Comparison of ENCODE assay signal across 1 cellular context in the genomic region with DNA sequence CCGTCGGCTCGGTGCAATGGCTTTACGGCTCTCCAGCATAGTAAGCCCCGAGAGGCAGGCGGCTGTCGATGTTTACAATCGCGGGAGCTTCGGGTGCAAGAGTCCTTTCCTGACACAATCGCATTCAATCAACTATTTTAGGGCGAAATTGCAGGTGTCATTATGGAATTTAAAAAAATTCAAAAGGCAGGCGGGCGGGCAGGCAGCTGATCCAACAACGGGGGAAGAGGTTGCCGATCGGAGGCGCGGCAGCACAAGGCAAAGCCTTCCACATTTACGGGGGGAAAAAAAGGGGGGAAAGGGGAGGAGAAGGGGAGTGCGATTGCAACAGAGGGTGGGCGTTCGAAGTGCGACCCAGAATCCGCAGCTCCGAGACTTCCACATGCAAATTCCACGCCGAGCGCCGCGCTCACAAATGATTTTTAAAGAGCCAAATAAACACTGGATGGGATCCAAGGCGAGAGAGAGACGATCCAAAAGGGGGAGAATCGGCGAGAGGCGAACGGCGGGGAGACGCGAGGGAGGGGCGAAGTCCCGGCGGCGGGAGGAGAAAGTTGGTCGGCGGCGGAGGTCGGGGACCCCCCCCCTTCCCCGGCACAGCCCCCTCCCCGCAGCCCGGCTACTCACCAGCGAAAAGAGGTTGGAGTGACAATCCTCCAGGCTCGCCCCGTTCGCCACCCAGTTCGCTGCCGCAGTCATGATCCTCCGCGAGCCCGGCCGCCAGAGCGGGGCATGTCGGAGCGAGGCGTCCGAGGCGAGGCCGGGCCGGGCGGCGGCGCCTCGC.
TF ChIP-seq lines count a peak whose summit lies in the region.

No MANE protein-coding gene starts in this region.

TF ChIP-seq in HepG2, 621 proteins besides CTCF, POLR2A, EP300 and RAD21 (continued from another document and continues in another):
- TF ChIP-seq, protein P1, sequence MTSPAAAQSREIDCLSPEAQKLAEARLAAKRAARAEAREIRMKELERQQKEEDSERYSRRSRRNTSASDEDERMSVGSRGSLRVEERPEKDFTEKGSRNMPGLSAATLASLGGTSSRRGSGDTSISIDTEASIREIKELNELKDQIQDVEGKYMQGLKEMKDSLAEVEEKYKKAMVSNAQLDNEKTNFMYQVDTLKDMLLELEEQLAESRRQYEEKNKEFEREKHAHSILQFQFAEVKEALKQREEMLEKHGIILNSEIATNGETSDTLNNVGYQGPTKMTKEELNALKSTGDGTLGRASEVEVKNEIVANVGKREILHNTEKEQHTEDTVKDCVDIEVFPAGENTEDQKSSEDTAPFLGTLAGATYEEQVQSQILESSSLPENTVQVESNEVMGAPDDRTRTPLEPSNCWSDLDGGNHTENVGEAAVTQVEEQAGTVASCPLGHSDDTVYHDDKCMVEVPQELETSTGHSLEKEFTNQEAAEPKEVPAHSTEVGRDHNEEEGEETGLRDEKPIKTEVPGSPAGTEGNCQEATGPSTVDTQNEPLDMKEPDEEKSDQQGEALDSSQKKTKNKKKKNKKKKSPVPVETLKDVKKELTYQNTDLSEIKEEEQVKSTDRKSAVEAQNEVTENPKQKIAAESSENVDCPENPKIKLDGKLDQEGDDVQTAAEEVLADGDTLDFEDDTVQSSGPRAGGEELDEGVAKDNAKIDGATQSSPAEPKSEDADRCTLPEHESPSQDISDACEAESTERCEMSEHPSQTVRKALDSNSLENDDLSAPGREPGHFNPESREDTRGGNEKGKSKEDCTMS (CRISPR knock-in tag; conservative IDR thresholded peaks at IDR 0.05) = no peak
- no peak for TF ChIP-seq JDP2 (CRISPR knock-in tag; IDR thresholded peaks at IDR 0.05; ENCODE audit: borderline replicate concordance)
- no peak for TF ChIP-seq ZEB1 (IDR thresholded peaks at IDR 0.05; ENCODE audit: insufficient replicate concordance, low read depth)
- TF ChIP-seq SIX1 (CRISPR knock-in tag; IDR thresholded peaks at IDR 0.05; ENCODE audit: borderline replicate concordance) = no peak
- no peak for TF ChIP-seq ZNF451 (CRISPR knock-in tag; IDR thresholded peaks at IDR 0.05)
- TF ChIP-seq ZNF713 (CRISPR knock-in tag; IDR thresholded peaks at IDR 0.05) = no peak
- TF ChIP-seq, protein P2, sequence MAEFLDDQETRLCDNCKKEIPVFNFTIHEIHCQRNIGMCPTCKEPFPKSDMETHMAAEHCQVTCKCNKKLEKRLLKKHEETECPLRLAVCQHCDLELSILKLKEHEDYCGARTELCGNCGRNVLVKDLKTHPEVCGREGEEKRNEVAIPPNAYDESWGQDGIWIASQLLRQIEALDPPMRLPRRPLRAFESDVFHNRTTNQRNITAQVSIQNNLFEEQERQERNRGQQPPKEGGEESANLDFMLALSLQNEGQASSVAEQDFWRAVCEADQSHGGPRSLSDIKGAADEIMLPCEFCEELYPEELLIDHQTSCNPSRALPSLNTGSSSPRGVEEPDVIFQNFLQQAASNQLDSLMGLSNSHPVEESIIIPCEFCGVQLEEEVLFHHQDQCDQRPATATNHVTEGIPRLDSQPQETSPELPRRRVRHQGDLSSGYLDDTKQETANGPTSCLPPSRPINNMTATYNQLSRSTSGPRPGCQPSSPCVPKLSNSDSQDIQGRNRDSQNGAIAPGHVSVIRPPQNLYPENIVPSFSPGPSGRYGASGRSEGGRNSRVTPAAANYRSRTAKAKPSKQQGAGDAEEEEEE (CRISPR knock-in tag; IDR thresholded peaks at IDR 0.05; ENCODE audit: borderline replicate concordance) = no peak
- no peak for TF ChIP-seq PITX1 (CRISPR knock-in tag; IDR thresholded peaks at IDR 0.05)
- peak; percentile 48; the same call in 1 of the 2 replicates for TF ChIP-seq ZNF777 (CRISPR knock-in tag; IDR thresholded peaks at IDR 0.05)
- no peak for TF ChIP-seq ATF7 (IDR thresholded peaks at IDR 0.05)
- no peak for TF ChIP-seq ATF7 (CRISPR knock-in tag; IDR thresholded peaks at IDR 0.05)
- no peak for TF ChIP-seq PLRG1 (conservative IDR thresholded peaks at IDR 0.05)
- no peak for TF ChIP-seq POLR2G (IDR thresholded peaks at IDR 0.05; ENCODE audit: low read depth, low read length)
- no peak for TF ChIP-seq ZNF558 (CRISPR knock-in tag; IDR thresholded peaks at IDR 0.05; ENCODE audit: borderline replicate concordance)
- 0 out of 2 replicates have a peak, but pooled peaks have one; percentile 53 for TF ChIP-seq SIN3A (IDR thresholded peaks at IDR 0.05; ENCODE audit: borderline replicate concordance, low read depth, low read length)
- no peak for TF ChIP-seq ZSCAN21 (CRISPR knock-in tag; IDR thresholded peaks at IDR 0.05; ENCODE audit: borderline replicate concordance)
- no peak for TF ChIP-seq HNRNPL (IDR thresholded peaks at IDR 0.05; ENCODE audit: low read depth, low read length)
- TF ChIP-seq, protein P3, sequence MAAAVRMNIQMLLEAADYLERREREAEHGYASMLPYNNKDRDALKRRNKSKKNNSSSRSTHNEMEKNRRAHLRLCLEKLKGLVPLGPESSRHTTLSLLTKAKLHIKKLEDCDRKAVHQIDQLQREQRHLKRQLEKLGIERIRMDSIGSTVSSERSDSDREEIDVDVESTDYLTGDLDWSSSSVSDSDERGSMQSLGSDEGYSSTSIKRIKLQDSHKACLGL (CRISPR knock-in tag; IDR thresholded peaks at IDR 0.05) = no peak
- no peak for TF ChIP-seq CAMTA2 (CRISPR knock-in tag; IDR thresholded peaks at IDR 0.05; ENCODE audit: borderline replicate concordance)
- no peak for TF ChIP-seq BHLHE40 (IDR thresholded peaks at IDR 0.05; ENCODE audit: low read length)
- no peak for TF ChIP-seq ZZZ3 (CRISPR knock-in tag; IDR thresholded peaks at IDR 0.05; ENCODE audit: borderline replicate concordance)
- TF ChIP-seq RNF2 (conservative IDR thresholded peaks at IDR 0.05; ENCODE audit: low read depth) = no peak
- TF ChIP-seq KAT8 (CRISPR knock-in tag; IDR thresholded peaks at IDR 0.05) = no peak
- TF ChIP-seq KDM4B (CRISPR knock-in tag; IDR thresholded peaks at IDR 0.05) = no peak
- TF ChIP-seq, protein P4, sequence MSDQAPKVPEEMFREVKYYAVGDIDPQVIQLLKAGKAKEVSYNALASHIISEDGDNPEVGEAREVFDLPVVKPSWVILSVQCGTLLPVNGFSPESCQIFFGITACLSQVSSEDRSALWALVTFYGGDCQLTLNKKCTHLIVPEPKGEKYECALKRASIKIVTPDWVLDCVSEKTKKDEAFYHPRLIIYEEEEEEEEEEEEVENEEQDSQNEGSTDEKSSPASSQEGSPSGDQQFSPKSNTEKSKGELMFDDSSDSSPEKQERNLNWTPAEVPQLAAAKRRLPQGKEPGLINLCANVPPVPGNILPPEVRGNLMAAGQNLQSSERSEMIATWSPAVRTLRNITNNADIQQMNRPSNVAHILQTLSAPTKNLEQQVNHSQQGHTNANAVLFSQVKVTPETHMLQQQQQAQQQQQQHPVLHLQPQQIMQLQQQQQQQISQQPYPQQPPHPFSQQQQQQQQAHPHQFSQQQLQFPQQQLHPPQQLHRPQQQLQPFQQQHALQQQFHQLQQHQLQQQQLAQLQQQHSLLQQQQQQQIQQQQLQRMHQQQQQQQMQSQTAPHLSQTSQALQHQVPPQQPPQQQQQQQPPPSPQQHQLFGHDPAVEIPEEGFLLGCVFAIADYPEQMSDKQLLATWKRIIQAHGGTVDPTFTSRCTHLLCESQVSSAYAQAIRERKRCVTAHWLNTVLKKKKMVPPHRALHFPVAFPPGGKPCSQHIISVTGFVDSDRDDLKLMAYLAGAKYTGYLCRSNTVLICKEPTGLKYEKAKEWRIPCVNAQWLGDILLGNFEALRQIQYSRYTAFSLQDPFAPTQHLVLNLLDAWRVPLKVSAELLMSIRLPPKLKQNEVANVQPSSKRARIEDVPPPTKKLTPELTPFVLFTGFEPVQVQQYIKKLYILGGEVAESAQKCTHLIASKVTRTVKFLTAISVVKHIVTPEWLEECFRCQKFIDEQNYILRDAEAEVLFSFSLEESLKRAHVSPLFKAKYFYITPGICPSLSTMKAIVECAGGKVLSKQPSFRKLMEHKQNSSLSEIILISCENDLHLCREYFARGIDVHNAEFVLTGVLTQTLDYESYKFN (CRISPR knock-in tag; conservative IDR thresholded peaks at IDR 0.05) = 0 out of 2 replicates have a peak, but pooled peaks have one; percentile 9
- no peak for TF ChIP-seq ZNF614 (CRISPR knock-in tag; IDR thresholded peaks at IDR 0.05; ENCODE audit: borderline replicate concordance)
- no peak for TF ChIP-seq ZBTB7A (CRISPR knock-in tag; IDR thresholded peaks at IDR 0.05)
- TF ChIP-seq ZNF17 (CRISPR knock-in tag; IDR thresholded peaks at IDR 0.05) = no peak
- TF ChIP-seq, protein P5, sequence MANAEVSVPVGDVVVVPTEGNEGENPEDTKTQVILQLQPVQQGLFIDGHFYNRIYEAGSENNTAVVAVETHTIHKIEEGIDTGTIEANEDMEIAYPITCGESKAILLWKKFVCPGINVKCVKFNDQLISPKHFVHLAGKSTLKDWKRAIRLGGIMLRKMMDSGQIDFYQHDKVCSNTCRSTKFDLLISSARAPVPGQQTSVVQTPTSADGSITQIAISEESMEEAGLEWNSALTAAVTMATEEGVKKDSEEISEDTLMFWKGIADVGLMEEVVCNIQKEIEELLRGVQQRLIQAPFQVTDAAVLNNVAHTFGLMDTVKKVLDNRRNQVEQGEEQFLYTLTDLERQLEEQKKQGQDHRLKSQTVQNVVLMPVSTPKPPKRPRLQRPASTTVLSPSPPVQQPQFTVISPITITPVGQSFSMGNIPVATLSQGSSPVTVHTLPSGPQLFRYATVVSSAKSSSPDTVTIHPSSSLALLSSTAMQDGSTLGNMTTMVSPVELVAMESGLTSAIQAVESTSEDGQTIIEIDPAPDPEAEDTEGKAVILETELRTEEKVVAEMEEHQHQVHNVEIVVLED (CRISPR knock-in tag; IDR thresholded peaks at IDR 0.05; ENCODE audit: borderline replicate concordance) = no peak
- peak; percentile 74; the same call in 1 of the 2 replicates for TF ChIP-seq ZNF292 (CRISPR knock-in tag; IDR thresholded peaks at IDR 0.05; ENCODE audit: borderline replicate concordance, low read depth)
- TF ChIP-seq GTF2F1 (IDR thresholded peaks at IDR 0.05; ENCODE audit: low read length) = no peak
- TF ChIP-seq, protein P6, sequence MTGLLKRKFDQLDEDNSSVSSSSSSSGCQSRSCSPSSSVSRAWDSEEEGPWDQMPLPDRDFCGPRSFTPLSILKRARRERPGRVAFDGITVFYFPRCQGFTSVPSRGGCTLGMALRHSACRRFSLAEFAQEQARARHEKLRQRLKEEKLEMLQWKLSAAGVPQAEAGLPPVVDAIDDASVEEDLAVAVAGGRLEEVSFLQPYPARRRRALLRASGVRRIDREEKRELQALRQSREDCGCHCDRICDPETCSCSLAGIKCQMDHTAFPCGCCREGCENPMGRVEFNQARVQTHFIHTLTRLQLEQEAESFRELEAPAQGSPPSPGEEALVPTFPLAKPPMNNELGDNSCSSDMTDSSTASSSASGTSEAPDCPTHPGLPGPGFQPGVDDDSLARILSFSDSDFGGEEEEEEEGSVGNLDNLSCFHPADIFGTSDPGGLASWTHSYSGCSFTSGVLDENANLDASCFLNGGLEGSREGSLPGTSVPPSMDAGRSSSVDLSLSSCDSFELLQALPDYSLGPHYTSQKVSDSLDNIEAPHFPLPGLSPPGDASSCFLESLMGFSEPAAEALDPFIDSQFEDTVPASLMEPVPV (CRISPR knock-in tag; IDR thresholded peaks at IDR 0.05) = no peak
- TF ChIP-seq, protein P7, sequence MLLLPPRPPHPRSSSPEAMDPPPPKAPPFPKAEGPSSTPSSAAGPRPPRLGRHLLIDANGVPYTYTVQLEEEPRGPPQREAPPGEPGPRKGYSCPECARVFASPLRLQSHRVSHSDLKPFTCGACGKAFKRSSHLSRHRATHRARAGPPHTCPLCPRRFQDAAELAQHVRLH (CRISPR knock-in tag; IDR thresholded peaks at IDR 0.05; ENCODE audit: borderline replicate concordance, low read depth) = no peak
- no peak for TF ChIP-seq TCF7 (IDR thresholded peaks at IDR 0.05; ENCODE audit: low read depth)
- no peak for TF ChIP-seq ZSCAN25 (CRISPR knock-in tag; IDR thresholded peaks at IDR 0.05)
- no peak for TF ChIP-seq ZNF224 (CRISPR knock-in tag; IDR thresholded peaks at IDR 0.05)
- no peak for TF ChIP-seq CCAR2 (optimal IDR thresholded peaks at IDR 0.05; ENCODE audit: low read depth, low read length)
- TF ChIP-seq FOXA1 (IDR thresholded peaks at IDR 0.05) = no peak
- TF ChIP-seq FOXA1 (CRISPR knock-in tag; IDR thresholded peaks at IDR 0.05) = peak; percentile 48
- no peak for TF ChIP-seq ZFAT (CRISPR knock-in tag; conservative IDR thresholded peaks at IDR 0.05)
- no peak for TF ChIP-seq ZNF841 (CRISPR knock-in tag; IDR thresholded peaks at IDR 0.05; ENCODE audit: borderline replicate concordance)
- peak; percentile 58; the same call in 1 of the 2 replicates for TF ChIP-seq ZMYM3 (CRISPR knock-in tag; IDR thresholded peaks at IDR 0.05)
- TF ChIP-seq HIVEP1 (CRISPR knock-in tag; IDR thresholded peaks at IDR 0.05) = no peak
- TF ChIP-seq ZFY (CRISPR knock-in tag; IDR thresholded peaks at IDR 0.05) = no peak
- TF ChIP-seq PCBP1 (IDR thresholded peaks at IDR 0.05; ENCODE audit: borderline replicate concordance, low read depth, low read length) = no peak
- TF ChIP-seq ZNF607 (CRISPR knock-in tag; IDR thresholded peaks at IDR 0.05; ENCODE audit: borderline replicate concordance) = no peak
- no peak for TF ChIP-seq KLF11 (CRISPR knock-in tag; IDR thresholded peaks at IDR 0.05)
- TF ChIP-seq, protein P8, sequence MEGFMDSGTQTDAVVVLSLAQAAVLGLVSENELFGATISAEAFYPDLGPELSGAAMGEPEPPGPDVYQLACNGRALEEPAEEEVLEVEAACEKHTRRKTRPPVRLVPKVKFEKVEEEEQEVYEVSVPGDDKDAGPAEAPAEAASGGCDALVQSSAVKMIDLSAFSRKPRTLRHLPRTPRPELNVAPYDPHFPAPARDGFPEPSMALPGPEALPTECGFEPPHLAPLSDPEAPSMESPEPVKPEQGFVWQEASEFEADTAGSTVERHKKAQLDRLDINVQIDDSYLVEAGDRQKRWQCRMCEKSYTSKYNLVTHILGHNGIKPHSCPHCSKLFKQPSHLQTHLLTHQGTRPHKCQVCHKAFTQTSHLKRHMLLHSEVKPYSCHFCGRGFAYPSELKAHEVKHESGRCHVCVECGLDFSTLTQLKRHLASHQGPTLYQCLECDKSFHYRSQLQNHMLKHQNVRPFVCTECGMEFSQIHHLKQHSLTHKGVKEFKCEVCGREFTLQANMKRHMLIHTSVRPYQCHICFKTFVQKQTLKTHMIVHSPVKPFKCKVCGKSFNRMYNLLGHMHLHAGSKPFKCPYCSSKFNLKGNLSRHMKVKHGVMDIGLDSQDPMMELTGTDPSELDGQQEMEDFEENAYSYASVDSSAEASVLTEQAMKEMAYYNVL (CRISPR knock-in tag; IDR thresholded peaks at IDR 0.05; ENCODE audit: borderline replicate concordance) = no peak; the same call in 1 of the 2 replicates
- 0 out of 2 replicates have a peak, but pooled peaks have one; percentile 28 for TF ChIP-seq RXRA (CRISPR knock-in tag; IDR thresholded peaks at IDR 0.05)
- TF ChIP-seq TCF12 (IDR thresholded peaks at IDR 0.05) = no peak
- TF ChIP-seq TCF12 (CRISPR knock-in tag; IDR thresholded peaks at IDR 0.05) = no peak
- no peak for TF ChIP-seq NR1H2 (CRISPR knock-in tag; IDR thresholded peaks at IDR 0.05; ENCODE audit: borderline replicate concordance, low read depth)
- no peak for TF ChIP-seq PPARG (CRISPR knock-in tag; conservative IDR thresholded peaks at IDR 0.05)
- TF ChIP-seq, protein P9, sequence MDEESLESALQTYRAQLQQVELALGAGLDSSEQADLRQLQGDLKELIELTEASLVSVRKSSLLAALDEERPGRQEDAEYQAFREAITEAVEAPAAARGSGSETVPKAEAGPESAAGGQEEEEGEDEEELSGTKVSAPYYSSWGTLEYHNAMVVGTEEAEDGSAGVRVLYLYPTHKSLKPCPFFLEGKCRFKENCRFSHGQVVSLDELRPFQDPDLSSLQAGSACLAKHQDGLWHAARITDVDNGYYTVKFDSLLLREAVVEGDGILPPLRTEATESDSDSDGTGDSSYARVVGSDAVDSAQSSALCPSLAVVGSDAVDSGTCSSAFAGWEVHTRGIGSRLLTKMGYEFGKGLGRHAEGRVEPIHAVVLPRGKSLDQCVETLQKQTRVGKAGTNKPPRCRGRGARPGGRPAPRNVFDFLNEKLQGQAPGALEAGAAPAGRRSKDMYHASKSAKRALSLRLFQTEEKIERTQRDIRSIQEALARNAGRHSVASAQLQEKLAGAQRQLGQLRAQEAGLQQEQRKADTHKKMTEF (CRISPR knock-in tag; IDR thresholded peaks at IDR 0.05) = no peak
